Comparison of ENCODE assay signal across 5 cellular contexts in genomic region chr9:137121927-137122803, GRCh38. TPM values are rescaled to one million over a fixed set of nuclear protein-coding genes. Genes with fewer than 3 reads are reported as not detected.
"Had no signal": no experiment of that assay in that cellular context is flagged by ENCODE, and none has a peak within 500 bp of the region (broad histone marks: within the 10 kb centered on the region; RNA-seq: fewer than 3 reads in every experiment).

No MANE protein-coding gene starts in this region.

RNA-seq across cellular contexts. Expression of gene GRIN1, which starts 16.8 kb away (rescaled TPM):
- total RNA-seq: activated CD8-positive, alpha-beta T cell treated with anti-CD3 and anti-CD28 coated beads, Interleukin-2, amount 10 ng/mL, durations not matched to agents 7 days and 5 days; glomerular endothelial cell; left cardiac atrium; mesenteric fat pad had no signal

RNA-seq across cellular contexts. Expression of gene LRRC26, which starts 47.7 kb away (rescaled TPM):
- total RNA-seq: activated CD8-positive, alpha-beta T cell treated with anti-CD3 and anti-CD28 coated beads, Interleukin-2, amount 10 ng/mL, durations not matched to agents 7 days and 5 days; glomerular endothelial cell; left cardiac atrium; mesenteric fat pad; natural killer cell treated with Interleukin-12 subunit alpha and Interleukin-12 subunit beta and Interleukin-15 and Interleukin-18, amount 100 ng/mL, for 72 hours had no signal
